In the genomic region with DNA sequence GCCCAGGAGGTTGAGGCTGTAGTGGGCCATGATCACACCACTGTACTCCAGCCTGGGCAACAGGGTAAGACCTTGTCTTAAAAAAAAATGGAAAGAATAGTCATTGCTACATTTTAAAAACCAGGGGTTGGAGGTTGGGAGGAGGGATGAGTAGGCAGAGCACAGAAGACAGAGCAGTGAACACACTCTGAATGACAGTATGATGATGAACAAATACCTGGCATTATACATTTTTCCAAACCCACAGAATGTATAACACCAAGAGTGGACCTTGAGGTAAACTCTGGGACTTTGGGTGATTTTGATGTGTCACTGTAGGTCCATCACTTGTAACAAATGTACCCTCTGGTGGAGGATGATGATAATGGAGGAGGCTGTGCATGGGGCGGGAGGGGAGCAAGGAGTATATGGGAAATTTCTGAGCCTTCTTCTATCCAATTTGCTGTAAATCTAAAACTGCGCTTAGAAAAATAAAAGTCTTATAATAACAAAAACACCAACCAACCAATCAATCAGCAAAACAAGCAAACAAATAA, we compare ENCODE assay signal across 1 cellular context.
TF ChIP-seq lines count a peak whose summit lies in the region.

No MANE protein-coding gene starts in this region.

TF ChIP-seq in K562, 482 proteins besides CTCF, POLR2A, EP300 and RAD21 (continued from another document):
- TF ChIP-seq, protein P1, sequence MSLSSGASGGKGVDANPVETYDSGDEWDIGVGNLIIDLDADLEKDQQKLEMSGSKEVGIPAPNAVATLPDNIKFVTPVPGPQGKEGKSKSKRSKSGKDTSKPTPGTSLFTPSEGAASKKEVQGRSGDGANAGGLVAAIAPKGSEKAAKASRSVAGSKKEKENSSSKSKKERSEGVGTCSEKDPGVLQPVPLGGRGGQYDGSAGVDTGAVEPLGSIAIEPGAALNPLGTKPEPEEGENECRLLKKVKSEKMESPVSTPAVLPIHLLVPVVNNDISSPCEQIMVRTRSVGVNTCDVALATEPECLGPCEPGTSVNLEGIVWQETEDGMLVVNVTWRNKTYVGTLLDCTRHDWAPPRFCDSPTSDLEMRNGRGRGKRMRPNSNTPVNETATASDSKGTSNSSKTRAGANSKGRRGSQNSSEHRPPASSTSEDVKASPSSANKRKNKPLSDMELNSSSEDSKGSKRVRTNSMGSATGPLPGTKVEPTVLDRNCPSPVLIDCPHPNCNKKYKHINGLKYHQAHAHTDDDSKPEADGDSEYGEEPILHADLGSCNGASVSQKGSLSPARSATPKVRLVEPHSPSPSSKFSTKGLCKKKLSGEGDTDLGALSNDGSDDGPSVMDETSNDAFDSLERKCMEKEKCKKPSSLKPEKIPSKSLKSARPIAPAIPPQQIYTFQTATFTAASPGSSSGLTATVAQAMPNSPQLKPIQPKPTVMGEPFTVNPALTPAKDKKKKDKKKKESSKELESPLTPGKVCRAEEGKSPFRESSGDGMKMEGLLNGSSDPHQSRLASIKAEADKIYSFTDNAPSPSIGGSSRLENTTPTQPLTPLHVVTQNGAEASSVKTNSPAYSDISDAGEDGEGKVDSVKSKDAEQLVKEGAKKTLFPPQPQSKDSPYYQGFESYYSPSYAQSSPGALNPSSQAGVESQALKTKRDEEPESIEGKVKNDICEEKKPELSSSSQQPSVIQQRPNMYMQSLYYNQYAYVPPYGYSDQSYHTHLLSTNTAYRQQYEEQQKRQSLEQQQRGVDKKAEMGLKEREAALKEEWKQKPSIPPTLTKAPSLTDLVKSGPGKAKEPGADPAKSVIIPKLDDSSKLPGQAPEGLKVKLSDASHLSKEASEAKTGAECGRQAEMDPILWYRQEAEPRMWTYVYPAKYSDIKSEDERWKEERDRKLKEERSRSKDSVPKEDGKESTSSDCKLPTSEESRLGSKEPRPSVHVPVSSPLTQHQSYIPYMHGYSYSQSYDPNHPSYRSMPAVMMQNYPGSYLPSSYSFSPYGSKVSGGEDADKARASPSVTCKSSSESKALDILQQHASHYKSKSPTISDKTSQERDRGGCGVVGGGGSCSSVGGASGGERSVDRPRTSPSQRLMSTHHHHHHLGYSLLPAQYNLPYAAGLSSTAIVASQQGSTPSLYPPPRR (CRISPR knock-in tag; IDR thresholded peaks at IDR 0.05; ENCODE audit: borderline replicate concordance) = no peak
- TF ChIP-seq PML (IDR thresholded peaks at IDR 0.05; ENCODE audit: low read length) (no peak), ELF4 (CRISPR knock-in tag; IDR thresholded peaks at IDR 0.05) (no peak)
